ENCODE assay signal across 1 cellular context in genomic region chr7:105284014-105284413, GRCh38.
TF ChIP-seq lines count a peak whose summit lies in the region.

No MANE protein-coding gene starts in this region.

TF ChIP-seq in K562, 482 proteins besides CTCF, POLR2A, EP300 and RAD21 (continued from another document and continues in another):
- TF ChIP-seq SFPQ (IDR thresholded peaks at IDR 0.05; ENCODE audit: low read depth, low read length) (no peak), ESRRA (IDR thresholded peaks at IDR 0.05; ENCODE audit: borderline replicate concordance, low read depth) (peak; percentile 99), ZNF398 (CRISPR knock-in tag; IDR thresholded peaks at IDR 0.05) (no peak), SIRT6 (IDR thresholded peaks at IDR 0.05; ENCODE audit: low read depth, low read length) (no peak), HMBOX1 (IDR thresholded peaks at IDR 0.05) (peak; percentile 79), ADNP (tag; IDR thresholded peaks at IDR 0.05) (no peak), ARID3A (IDR thresholded peaks at IDR 0.05; ENCODE audit: borderline replicate concordance, low read depth, low read length) (peak; percentile 34; the same call in 1 of the 2 replicates), TCFL5 (CRISPR knock-in tag; conservative IDR thresholded peaks at IDR 0.05) (no peak), DPF2 (IDR thresholded peaks at IDR 0.05) (0 out of 2 replicates have a peak, but pooled peaks have one; percentile 16), KLF13 (tag; IDR thresholded peaks at IDR 0.05; ENCODE audit: borderline replicate concordance, low read depth) (0 out of 2 replicates have a peak, but pooled peaks have one; percentile 27), POLR3A (IDR thresholded peaks at IDR 0.05; ENCODE audit: borderline replicate concordance, extremely low read depth, insufficient read depth, insufficient read length) (no peak), NR3C1 (CRISPR knock-in tag; IDR thresholded peaks at IDR 0.05) (no peak), BRF2 (IDR thresholded peaks at IDR 0.05; ENCODE audit: borderline replicate concordance, insufficient read depth, insufficient read length) (no peak), TAL1 (IDR thresholded peaks at IDR 0.05) (peak; percentile 14; the same call in 1 of the 2 replicates), MNT (conservative IDR thresholded peaks at IDR 0.05) (0 out of 4 replicates have a peak, but pooled peaks of 1 of the 2 experiments have one; percentile 10), DACH1 (IDR thresholded peaks at IDR 0.05; ENCODE audit: partially characterized antibody) (peak; percentile 36), ZNF830 (CRISPR knock-in tag; IDR thresholded peaks at IDR 0.05) (no peak), ZSCAN29 (IDR thresholded peaks at IDR 0.05) (no peak), PURB (CRISPR knock-in tag; IDR thresholded peaks at IDR 0.05; ENCODE audit: low read depth) (no peak), SP2 (IDR thresholded peaks at IDR 0.05; ENCODE audit: extremely low read depth, low read depth, low read length, poor library complexity, severe bottlenecking) (no peak), ZBTB9 (CRISPR knock-in tag; IDR thresholded peaks at IDR 0.05) (no peak), RCOR1 (IDR thresholded peaks at IDR 0.05; ENCODE audit: borderline replicate concordance in 1 of 2, low read depth in 2 of 2, low read length in 2 of 2) (peak in 1 of 2 experiments; percentile 34; a peak in 1 of 4 replicates), RAD51 (IDR thresholded peaks at IDR 0.05; ENCODE audit: borderline replicate concordance, low read depth) (0 out of 2 replicates have a peak, but pooled peaks have one; percentile 21), RFX5 (IDR thresholded peaks at IDR 0.05; ENCODE audit: low read depth, low read length) (no peak), NFE2 (IDR thresholded peaks at IDR 0.05; ENCODE audit: low read depth) (0 out of 2 replicates have a peak, but pooled peaks have one; percentile 33), CBFA2T3 (IDR thresholded peaks at IDR 0.05) (peak; percentile 48), SNIP1 (IDR thresholded peaks at IDR 0.05; ENCODE audit: low read depth) (no peak), ZNF318 (IDR thresholded peaks at IDR 0.05; ENCODE audit: borderline replicate concordance in 1 of 2, low read depth in 1 of 2) (no peak), CBX1 (IDR thresholded peaks at IDR 0.05; ENCODE audit: low read depth) (no peak), PTRF (tag; IDR thresholded peaks at IDR 0.05) (no peak), ZFP91 (CRISPR knock-in tag; IDR thresholded peaks at IDR 0.05) (no peak), CBFA2T2 (conservative IDR thresholded peaks at IDR 0.05) (no peak), SOX6 (IDR thresholded peaks at IDR 0.05) (peak; percentile 19; the same call in 1 of the 2 replicates), ZNF766 (CRISPR knock-in tag; conservative IDR thresholded peaks at IDR 0.05) (peak; percentile 64), ELF1 (tag; IDR thresholded peaks at IDR 0.05) (no peak), ZNF57 (CRISPR knock-in tag; IDR thresholded peaks at IDR 0.05) (no peak), NR2C1 (IDR thresholded peaks at IDR 0.05) (no peak), NR2C1 (tag; IDR thresholded peaks at IDR 0.05) (peak; percentile 53; the same call in 1 of the 2 replicates), TEAD2 (tag; IDR thresholded peaks at IDR 0.05) (0 out of 2 replicates have a peak, but pooled peaks have one; percentile 24), GATA2 (CRISPR knock-in tag; IDR thresholded peaks at IDR 0.05) (0 out of 2 replicates have a peak, but pooled peaks have one; percentile 23), ETS2 (tag; IDR thresholded peaks at IDR 0.05; ENCODE audit: borderline replicate concordance, poor library complexity, severe bottlenecking) (no peak)
